In genomic region chr21:34892196-34892595, GRCh38 we compare ENCODE assay signal across 15 cellular contexts.
A peak's percentile ranks its signal among the peaks of the same experiment; 100 is the strongest.
DNase-seq lines count a peak whose midpoint lies in the region; ATAC-seq and TF ChIP-seq lines count a peak whose summit lies in the region.
"Had no signal": no experiment of that assay in that cellular context is flagged by ENCODE, and none has a peak within 500 bp of the region (broad histone marks: within the 10 kb centered on the region; RNA-seq: fewer than 3 reads in every experiment).

No MANE protein-coding gene starts in this region.

- CTCF ChIA-PET in naive thymus-derived CD4-positive, alpha-beta T cell (lab: Charles Lee), result interaction anchor here (0.9 to 8.7 kb wide), 6 partner anchors 42 to 509 kb away, joined by 3 to 71 read pairs (median 4); partner anchors contain the start of gene RUNX1

- no peak for TF ChIP-seq CTCF in Loucy (conservative IDR thresholded peaks at IDR 0.05; ENCODE audit: low read length)

- peaks cover 42% of the 10 kb centered on the region for H3K4me1 Mint-ChIP-seq in activated T-helper 17 cell treated with anti-CD3 and anti-CD28 coated beads, Interleukin-2, amount 50 U/mL, for 72 hours
- peaks cover 33 to 74% (median 70%) of the 10 kb centered on the region in 7 donors for H3K4me1 Mint-ChIP-seq in naive thymus-derived CD4-positive, alpha-beta T cell

- POLR2A ChIA-PET in naive thymus-derived CD4-positive, alpha-beta T cell (lab: Charles Lee), result interaction anchor here (0.5 to 2.1 kb wide), 10 partner anchors 8 to 155 kb away, joined by 3 to 7 read pairs (median 3); no protein-coding TSS in a partner anchor

- H3K4me3 Mint-ChIP-seq in activated T-helper 17 cell treated with anti-CD3 and anti-CD28 coated beads, Interleukin-2, amount 50 U/mL, for 72 hours, result peak overlapping the region; percentile 78
- H3K4me3 Mint-ChIP-seq in naive thymus-derived CD4-positive, alpha-beta T cell, result peak overlapping the region in 9 of 10 donors; percentile 14 to 89 (median 64)
- H3K4me3 Mint-ChIP-seq: stimulated activated memory B cell treated with anti-CD40 and anti-IgM and Interleukin-4, amounts not matched to agents 10 μg/mL and 1 μg/mL and 100 μg/mL, for 72 hours had no signal

- H3K4me2 ChIP-seq in Loucy (ENCODE audit: low read depth, low read length, poor library complexity, severe bottlenecking), result peak overlapping the region; percentile 73

- peaks cover 100% of the 10 kb centered on the region for H3K79me2 ChIP-seq in Loucy (ENCODE audit: insufficient read depth, low read length)

- peak overlapping the region; percentile 49 for H3K9ac ChIP-seq in Loucy (ENCODE audit: low read depth, low read length, poor library complexity, severe bottlenecking)

- H3K9me3 ChIP-seq in Loucy (ENCODE audit: insufficient read depth, low read depth, low read length), result no peaks in the 10 kb centered on the region
- no peaks in the 10 kb centered on the region for H3K9me3 ChIP-seq in naive thymus-derived CD4-positive, alpha-beta T cell (ENCODE audit: control insufficient read depth in 2 of 3, low read length in 3 of 3)

- no peak for ATAC-seq in activated T-helper 17 cell treated with anti-CD3 and anti-CD28 coated beads, Interleukin-2, amount 50 U/mL, for 72 hours (replicated peaks)
- ATAC-seq in naive thymus-derived CD4-positive, alpha-beta T cell, result no peak
- no peak for ATAC-seq in GM19035 (IDR thresholded peaks at IDR 0.05; ENCODE audit: unreplicated experiment)
- ATAC-seq: stimulated activated memory B cell treated with anti-CD40 and anti-IgM and Interleukin-4, amounts not matched to agents 10 μg/mL and 1 μg/mL and 100 μg/mL, for 72 hours had no signal

- peaks cover 45% of the 10 kb centered on the region for H3K4me1 ChIP-seq in Loucy (ENCODE audit: insufficient read depth, low read length, poor library complexity, severe bottlenecking)
- H3K4me1 ChIP-seq in naive thymus-derived CD4-positive, alpha-beta T cell (ENCODE audit: control insufficient read depth in 2 of 2, insufficient read depth in 2 of 2, low read length in 2 of 2), result peaks cover 13 to 27% of the 10 kb centered on the region in 2 donors

- peak overlapping the region; percentile 61 for H3K4me3 ChIP-seq in Loucy (ENCODE audit: low read length, poor library complexity, severe bottlenecking)
- H3K4me3 ChIP-seq in naive thymus-derived CD4-positive, alpha-beta T cell (ENCODE audit: low read length), result no peak overlapping the region

- peaks cover 24% of the 10 kb centered on the region; the same call in 1 of the 2 replicates for H3K36me3 ChIP-seq in Loucy (ENCODE audit: insufficient read depth, low read length)
- no peaks in the 10 kb centered on the region for H3K36me3 ChIP-seq in naive thymus-derived CD4-positive, alpha-beta T cell (ENCODE audit: control insufficient read depth in 2 of 3, insufficient read depth in 3 of 3, low read length in 3 of 3)

- H3K27me3 ChIP-seq in Loucy (ENCODE audit: insufficient read depth, low read length, poor library complexity, severe bottlenecking), result no peaks in the 10 kb centered on the region
- no peaks in the 10 kb centered on the region for H3K27me3 ChIP-seq in naive thymus-derived CD4-positive, alpha-beta T cell (ENCODE audit: control insufficient read depth in 2 of 2, insufficient read depth in 2 of 2, low read length in 2 of 2)

- H3F3A ChIP-seq in Loucy (ENCODE audit: low read depth), result no peaks in the 10 kb centered on the region

- H3K9me3 Mint-ChIP-seq in activated T-helper 17 cell treated with anti-CD3 and anti-CD28 coated beads, Interleukin-2, amount 50 U/mL, for 72 hours, result peaks cover 7% of the 10 kb centered on the region
- peaks cover 0 to 7% (median 0%) of the 10 kb centered on the region in 11 donors for H3K9me3 Mint-ChIP-seq in naive thymus-derived CD4-positive, alpha-beta T cell
- H3K9me3 Mint-ChIP-seq: stimulated activated memory B cell treated with anti-CD40 and anti-IgM and Interleukin-4, amounts not matched to agents 10 μg/mL and 1 μg/mL and 100 μg/mL, for 72 hours had no signal

- peak; percentile 48 for DNase-seq in SIG-M5 treated with dmso at 0.1 percent for 504 hours (lab: John Stamatoyannopoulos, UW; ENCODE audit: unreplicated experiment)
- no peak for DNase-seq in SIG-M5 (lab: John Stamatoyannopoulos, UW)
- peak in 3 of 9 donors; percentile 12 to 50 (median 23) for DNase-seq in naive thymus-derived CD4-positive, alpha-beta T cell
- no peak for DNase-seq in stimulated activated CD4-positive, alpha-beta T cell treated with anti-CD3 and anti-CD28 coated beads, Interleukin-1b, Interleukin-23, amount 100 ng/mL, for 48 hours
- no peak for DNase-seq in NCI-H524 treated with DMSO at 0.1 percent for 48 hours (lab: John Stamatoyannopoulos, UW)
- DNase-seq: ACHN; caudate nucleus; HCEC 1CT; NCI-H1092 treated with DMSO at 0.1 percent for 48 hours; nucleus accumbens; stimulated activated CD4-positive, alpha-beta T cell treated with anti-CD3 and anti-CD28 coated beads, Interleukin-15, amount 100 ng/mL, for 24 hours had no signal

- intact Hi-C loops in naive thymus-derived CD4-positive, alpha-beta T cell (cut with micrococcal nuclease), result loop anchor here in 1 of 2 donors (1.0 to 5.0 kb wide), 4 partner anchors 15 to 313 kb away; no protein-coding TSS in a partner anchor

- H3K27ac Mint-ChIP-seq in activated T-helper 17 cell treated with anti-CD3 and anti-CD28 coated beads, Interleukin-2, amount 50 U/mL, for 72 hours, result no peak overlapping the region
- peak overlapping the region in 8 of 9 donors; percentile 18 to 90 (median 50) for H3K27ac Mint-ChIP-seq in naive thymus-derived CD4-positive, alpha-beta T cell
- H3K27ac Mint-ChIP-seq: stimulated activated memory B cell treated with anti-CD40 and anti-IgM and Interleukin-4, amounts not matched to agents 10 μg/mL and 1 μg/mL and 100 μg/mL, for 72 hours had no signal

- peak overlapping the region; percentile 59 for H3K27ac ChIP-seq in naive thymus-derived CD4-positive, alpha-beta T cell (ENCODE audit: low read depth, low read length)

- H2AFZ ChIP-seq in Loucy (ENCODE audit: low read length), result no peak overlapping the region

- peaks cover 72% of the 10 kb centered on the region for H4K20me1 ChIP-seq in Loucy (ENCODE audit: insufficient read depth, low read length, poor library complexity, severe bottlenecking)

- no peaks in the 10 kb centered on the region for H3K9me2 ChIP-seq in Loucy (replicated peaks; ENCODE audit: low read depth, low read length)

- peaks cover 27% of the 10 kb centered on the region for H3K36me3 Mint-ChIP-seq in activated T-helper 17 cell treated with anti-CD3 and anti-CD28 coated beads, Interleukin-2, amount 50 U/mL, for 72 hours (ENCODE audit: low read depth)
- peaks cover 0 to 22% (median 12%) of the 10 kb centered on the region in 5 donors for H3K36me3 Mint-ChIP-seq in naive thymus-derived CD4-positive, alpha-beta T cell

- H3K27me3 Mint-ChIP-seq in activated T-helper 17 cell treated with anti-CD3 and anti-CD28 coated beads, Interleukin-2, amount 50 U/mL, for 72 hours, result no peaks in the 10 kb centered on the region
- peaks cover 0 to 29% (median 0%) of the 10 kb centered on the region in 5 donors for H3K27me3 Mint-ChIP-seq in naive thymus-derived CD4-positive, alpha-beta T cell
- H3K27me3 Mint-ChIP-seq: stimulated activated memory B cell treated with anti-CD40 and anti-IgM and Interleukin-4, amounts not matched to agents 10 μg/mL and 1 μg/mL and 100 μg/mL, for 72 hours had no signal
